Comparison of ENCODE assay signal across 12 cellular contexts in the genomic region with DNA sequence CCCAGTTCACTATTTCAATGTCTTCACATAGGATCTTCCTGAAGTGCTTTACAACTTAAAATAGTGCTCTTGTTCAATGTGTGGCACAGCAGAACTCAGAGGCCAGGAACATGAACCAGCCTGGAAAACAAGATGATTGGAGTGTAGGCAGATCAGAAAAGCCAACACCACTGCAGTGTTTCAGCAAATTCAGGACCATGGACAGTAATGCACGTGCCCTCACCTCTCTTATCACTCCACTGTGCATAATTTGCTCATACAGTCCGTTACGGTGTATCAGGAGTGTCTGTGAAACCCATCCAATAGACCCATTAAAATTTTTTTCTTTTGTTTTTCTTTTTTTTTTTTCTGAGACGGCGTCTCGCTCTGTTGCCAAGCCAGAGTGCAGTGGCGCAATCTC. TPM values are rescaled to one million over a fixed set of nuclear protein-coding genes. Genes with fewer than 3 reads are reported as not detected.
A peak's percentile ranks its signal among the peaks of the same experiment; 100 is the strongest.
DNase-seq lines count a peak whose midpoint lies in the region; ATAC-seq, FAIRE-seq and TF ChIP-seq lines count a peak whose summit lies in the region.
"Had no signal": no experiment of that assay in that cellular context is flagged by ENCODE, and none has a peak within 500 bp of the region (broad histone marks: within the 10 kb centered on the region; RNA-seq: fewer than 3 reads in every experiment).

No MANE protein-coding gene starts in this region.

- H3K27ac ChIP-seq in HepG2 (ENCODE audit: extremely low read length, insufficient read depth, low read length): no peak overlapping the region

- CTCF ChIA-PET in HepG2 (lab: Yijun Ruan, JAX; ENCODE audit: low intra/inter-chr PET ratio, low total read pairs): no interaction called here

- ATAC-seq in HepG2 (peak; percentile 82), HG03135 (IDR thresholded peaks at IDR 0.05; ENCODE audit: unreplicated experiment) (no peak)

- H3K4me3 ChIP-seq in astrocyte of the cerebellum (ENCODE audit: low read depth, low read length) (no peak overlapping the region), HepG2 (replicated peaks in 1 of 3; ENCODE audit: insufficient read depth in 1 of 3, low read depth in 2 of 3, low read length in 3 of 3) (no peak overlapping the region)

- peaks cover 34% of the 10 kb centered on the region for H3K27me3 Mint-ChIP-seq in activated T-cell treated with anti-CD3 and anti-CD28 coated beads, Interleukin-2, amount 50 U/mL, for 24 hours

- no peak for FAIRE-seq in HepG2 (lab: Jason Lieb, UNC)

- H3K36me3 Mint-ChIP-seq in activated T-cell treated with anti-CD3 and anti-CD28 coated beads, Interleukin-2, amount 50 U/mL, for 24 hours (ENCODE audit: low read depth): no peaks in the 10 kb centered on the region

- no peak for TF ChIP-seq RAD21 in HepG2 (CRISPR knock-in tag; IDR thresholded peaks at IDR 0.05)

- H4K20me1 ChIP-seq in HepG2 (ENCODE audit: insufficient read depth, low read length): no peaks in the 10 kb centered on the region

- no peak for TF ChIP-seq POLR2A in HepG2 (IDR thresholded peaks at IDR 0.05; ENCODE audit: insufficient read depth in 1 of 2, low read depth in 2 of 2, low read length in 2 of 2)

- DNase-seq in Daoy (ENCODE audit: low read depth) (peak; percentile 25), LHCN-M2 (ENCODE audit: low read depth) (peak; percentile 50), astrocyte of the cerebellum (ENCODE audit: low read depth) (peak; percentile 16), HepG2 (ENCODE audit: low spot score) (peak; percentile 52), DMS79 treated with DMSO at 0.1 percent for 48 hours (lab: John Stamatoyannopoulos, UW) (no peak)
- DNase-seq in NK-92 treated with Interleukin-12 subunit alpha and Interleukin-12 subunit beta, amount 100 ng/mL, for 24 hours (lab: John Stamatoyannopoulos, UW): no peak
- DNase-seq in activated T-cell treated with anti-CD3 and anti-CD28 coated beads, Interleukin-2, amount 50 U/mL, for 24 hours: no peak
- DNase-seq: DMS79, KG1 had no signal

- intact Hi-C loops in HepG2 (cut with micrococcal nuclease; ENCODE audit: unreplicated experiment): no loop called here

- H3K27me3 ChIP-seq in HepG2 (ENCODE audit: control insufficient read depth in 1 of 2, insufficient read depth in 2 of 2, low read length in 2 of 2): no peaks in the 10 kb centered on the region; a peak in 1 of 5 replicates

- TF ChIP-seq CTCF in astrocyte of the cerebellum (IDR thresholded peaks at IDR 0.05; ENCODE audit: low read depth, low read length, missing control alignments) (no peak), HepG2 (CRISPR knock-in tag; IDR thresholded peaks at IDR 0.05) (no peak)

- no peak overlapping the region for H3K4me2 ChIP-seq in HepG2 (ENCODE audit: low read depth, low read length)

- peaks cover 7% of the 10 kb centered on the region for H3K9me3 Mint-ChIP-seq in activated T-cell treated with anti-CD3 and anti-CD28 coated beads, Interleukin-2, amount 50 U/mL, for 24 hours

- in situ Hi-C loops in astrocyte of the cerebellum (cut with HindIII; ENCODE audit: low sequenced_read_pairs) (no loop called here), HepG2 (cut with HindIII; ENCODE audit: extremely low pct_ligation_motif_present, low pct_unique_long_range_greater_than_20kb) (no loop called here)

- no peaks in the 10 kb centered on the region for H3K4me1 ChIP-seq in HepG2 (ENCODE audit: insufficient read depth, low read length)

- no peaks in the 10 kb centered on the region for H3K79me2 ChIP-seq in HepG2 (ENCODE audit: insufficient read depth, low read length)

- H3K27ac Mint-ChIP-seq in activated T-cell treated with anti-CD3 and anti-CD28 coated beads, Interleukin-2, amount 50 U/mL, for 24 hours: no peak overlapping the region
- H3K27ac Mint-ChIP-seq: activated T-helper 2 cell treated with anti-CD3 and anti-CD28 coated beads, Interferon-gamma antibody, Interleukin-2, Interleukin-4, amounts not matched to agents 10 μg/mL and 5 μg/mL and 100 μg/mL, durations not matched to agents 14 hours and 24 hours and 36 hours had no signal

- no peaks in the 10 kb centered on the region for H3K36me3 ChIP-seq in HepG2 (replicated peaks in 1 of 2; ENCODE audit: control insufficient read depth in 1 of 2, insufficient read depth in 2 of 2, low read length in 2 of 2)

- no peak overlapping the region for H3K9ac ChIP-seq in HepG2 (ENCODE audit: insufficient read depth, low read depth, low read length)

- H3K9me3 ChIP-seq in HepG2 (ENCODE audit: low read length): peaks cover 14% of the 10 kb centered on the region

- POLR2A ChIA-PET in HepG2 (lab: Yijun Ruan, JAX): no interaction called here

- TF ChIP-seq EP300 in HepG2 (IDR thresholded peaks at IDR 0.05; ENCODE audit: low read depth in 2 of 2, low read length in 2 of 2) (no peak), HepG2 (CRISPR knock-in tag; IDR thresholded peaks at IDR 0.05; ENCODE audit: borderline replicate concordance) (no peak)

- H2AFZ ChIP-seq in HepG2 (ENCODE audit: low read length): no peak overlapping the region

- peaks cover 2% of the 10 kb centered on the region for H3K4me1 Mint-ChIP-seq in activated T-cell treated with anti-CD3 and anti-CD28 coated beads, Interleukin-2, amount 50 U/mL, for 24 hours (ENCODE audit: low read depth)
- H3K4me1 Mint-ChIP-seq: neural crest cell had no signal

- no TSS peak for BruUV-seq in HepG2 (replicated peaks; lab: Mats Ljungman, UMichigan)

- H3K4me3 Mint-ChIP-seq in activated T-cell treated with anti-CD3 and anti-CD28 coated beads, Interleukin-2, amount 50 U/mL, for 24 hours: no peak overlapping the region
- H3K4me3 Mint-ChIP-seq: neural crest cell had no signal

- WGBS in HepG2 (ENCODE audit: low lambda C conversion rate): 27% methylated on average over 7 of the region's 7 CpGs

TF ChIP-seq in HepG2, 621 proteins besides CTCF, POLR2A, EP300 and RAD21 (continues in another document):
- no peak for TF ChIP-seq ZNF572 (CRISPR knock-in tag; IDR thresholded peaks at IDR 0.05)
- TF ChIP-seq CBFB (CRISPR knock-in tag; IDR thresholded peaks at IDR 0.05): no peak
- TF ChIP-seq KLF11 (CRISPR knock-in tag; IDR thresholded peaks at IDR 0.05): 0 out of 2 replicates have a peak, but pooled peaks have one; percentile 72
- TF ChIP-seq REL (CRISPR knock-in tag; conservative IDR thresholded peaks at IDR 0.05): no peak
- no peak for TF ChIP-seq FOXK2 (IDR thresholded peaks at IDR 0.05)
- TF ChIP-seq ZNF639 (CRISPR knock-in tag; conservative IDR thresholded peaks at IDR 0.05): 0 out of 2 replicates have a peak, but pooled peaks have one; percentile 39
- peak; percentile 89 for TF ChIP-seq KDM4B (CRISPR knock-in tag; IDR thresholded peaks at IDR 0.05)
- no peak for TF ChIP-seq ZNF337 (CRISPR knock-in tag; IDR thresholded peaks at IDR 0.05; ENCODE audit: borderline replicate concordance, low read depth)

RNA-seq across cellular contexts. Expression of gene HACE1, which starts 27.6 kb away (rescaled TPM):
- 6.8 and 14.6 TPM in 2 replicates for total RNA-seq in Daoy (2014; rRNA removed; shearing (Covaris generic))
- 13.7 and 13.8 TPM in 2 replicates for total RNA-seq in LHCN-M2 (2014; rRNA removed)
- polyA plus RNA-seq in LHCN-M2 (2012): 3.0 TPM
- 11.4 and 16.0 TPM in 2 replicates for total RNA-seq in HepG2 (2016; rRNA removed; fragmentation: Illumina TruSeq; extraction: Trizol)
- 8.1 and 8.6 TPM in 2 replicates for total RNA-seq in HepG2 (2016; cell fraction: cytosol; rRNA removed; fragmentation: Illumina TruSeq; extraction: Trizol; ENCODE audit: low read depth)
- total RNA-seq in HepG2 (2016; cell fraction: insoluble cytoplasmic fraction; rRNA removed; fragmentation: Illumina TruSeq; extraction: Trizol): 11.2 and 15.6 TPM in 2 replicates
- 7.1 and 8.1 TPM in 2 replicates for total RNA-seq in HepG2 (2016; cell fraction: membrane; rRNA removed; fragmentation: Illumina TruSeq; extraction: Trizol)
- total RNA-seq in HepG2 (2016; cell fraction: nucleus; rRNA removed; fragmentation: Illumina TruSeq; extraction: Trizol): 14.9 and 19.6 TPM in 2 replicates
- 5.9 and 8.9 TPM in 2 replicates for polyA plus RNA-seq in HepG2 (2011; rRNA removed)
- 3.4 and 4.6 TPM in 2 replicates for polyA plus RNA-seq in HepG2 (2011; cell fraction: cytosol; rRNA removed)
- 7.3 and 9.6 TPM in 2 replicates for polyA plus RNA-seq in HepG2 (2011; cell fraction: nucleus; rRNA removed)
- polyA plus RNA-seq in HepG2 (2012): 5.3 and 6.1 TPM in 2 replicates
- 0.32 and 0.58 TPM in 2 replicates for polyA plus RNA-seq in HepG2 (2016; cell fraction: cytosol; fragmentation: Illumina TruSeq; extraction: Trizol; ENCODE audit: low read depth)
- polyA plus RNA-seq in HepG2 (2016; cell fraction: insoluble cytoplasmic fraction; fragmentation: Illumina TruSeq; extraction: Trizol; ENCODE audit: low read depth): 8.8 and 10.3 TPM in 2 replicates
- 2.4 and 2.5 TPM in 2 replicates for polyA plus RNA-seq in HepG2 (2016; cell fraction: membrane; fragmentation: Illumina TruSeq; extraction: Trizol; ENCODE audit: low read depth)
- polyA plus RNA-seq in HepG2 (2016; cell fraction: nucleus; fragmentation: Illumina TruSeq; extraction: Trizol; ENCODE audit: insufficient read depth, low read depth): 13.4 and 15.2 TPM in 2 replicates
- polyA minus RNA-seq in HepG2 (2011; rRNA and poly(A)+ RNA removed; ENCODE audit: low replicate concordance): 10.0 and 15.5 TPM in 2 replicates
- 8.4 and 10.0 TPM in 2 replicates for polyA minus RNA-seq in HepG2 (2011; cell fraction: cytosol; rRNA and poly(A)+ RNA removed)
- 36.7 and 37.9 TPM in 2 replicates for polyA minus RNA-seq in HepG2 (2011; cell fraction: nucleus; rRNA and poly(A)+ RNA removed)

Comparison
In these comparisons a context has a peak if more than half of its experiments do, and no peak if none do; other contexts are left out.
1. DNase-seq: peak in Daoy (single experiment), LHCN-M2 (single experiment), astrocyte of the cerebellum (single experiment) and HepG2 (single experiment); none in NK-92 treated with Interleukin-12 subunit alpha and Interleukin-12 subunit beta, amount 100 ng/mL, for 24 hours (single experiment), DMS79 treated with DMSO at 0.1 percent for 48 hours (single experiment) and activated T-cell treated with anti-CD3 and anti-CD28 coated beads, Interleukin-2, amount 50 U/mL, for 24 hours (single experiment).